Comparison of ENCODE assay signal across 10 cellular contexts in genomic region chr20:8313073-8313472, GRCh38.
"Had no signal": no experiment of that assay in that cellular context is flagged by ENCODE, and none has a peak within 500 bp of the region (broad histone marks: within the 10 kb centered on the region; RNA-seq: fewer than 3 reads in every experiment).

No MANE protein-coding gene starts in this region.

- H3K36me3 ChIP-seq: HAP-1 had no signal

- FAIRE-seq: H1, H54 had no signal

- H3K9me3 Mint-ChIP-seq: H9, HFFc6 had no signal

- ATAC-seq: HCT116 had no signal

- H3K9ac ChIP-seq: GM23248 had no signal

- H3K27ac ChIP-seq: GM23248 had no signal

- H2AFZ ChIP-seq: GM23248 had no signal

- H3K4me3 ChIP-seq: GM23248, HAP-1 had no signal

- DNase-seq: GM23248, GOT3, H7, H9, HCEC 1CT, HFFc6 had no signal

- H3K27ac Mint-ChIP-seq: H9, HFFc6 had no signal

- H3K9me3 ChIP-seq: HAP-1 had no signal

- H3K4me3 Mint-ChIP-seq: H9, HFFc6 had no signal
